Comparison of ENCODE assay signal across 22 cellular contexts in the genomic region with DNA sequence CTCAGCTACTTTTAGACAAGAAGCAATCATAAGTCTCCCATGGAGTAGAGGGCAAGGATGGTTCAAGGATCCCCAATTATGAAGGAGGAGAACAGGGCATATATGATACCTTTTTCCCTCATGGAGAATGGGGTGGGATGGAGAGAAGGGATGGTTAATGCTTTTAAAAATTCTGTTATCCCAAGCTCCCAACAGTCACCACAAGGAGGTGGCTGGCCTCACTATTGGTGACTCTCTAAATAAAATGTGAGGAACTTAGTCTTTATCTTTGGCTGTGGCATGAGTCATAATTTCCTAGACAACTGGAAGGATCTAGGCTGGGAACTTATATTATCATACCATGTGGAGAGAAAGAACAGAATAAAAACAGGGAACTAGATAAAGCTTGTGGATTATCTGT.
A peak's percentile ranks its signal among the peaks of the same experiment; 100 is the strongest.
DNase-seq lines count a peak whose midpoint lies in the region; TF ChIP-seq lines count a peak whose summit lies in the region.
"Had no signal": no experiment of that assay in that cellular context is flagged by ENCODE, and none has a peak within 500 bp of the region (broad histone marks: within the 10 kb centered on the region; RNA-seq: fewer than 3 reads in every experiment).

No MANE protein-coding gene starts in this region.

- H3K4me3 ChIP-seq in brain microvascular endothelial cell (ENCODE audit: low read depth, low read length) = no peak overlapping the region

- DNase-seq in AG20443 (ENCODE audit: low spot score) (peak; percentile 39), HT1080 (ENCODE audit: low read depth) (peak; percentile 38), brain microvascular endothelial cell (peak; percentile 82), kidney tubule cell (ENCODE audit: low spot score) (peak; percentile 32), epidermal melanocyte (ENCODE audit: insufficient read length, low spot score) (no peak), activated gamma-delta T cell treated with Interleukin-2 at 50 U/mL for 16 hours (no peak), COLO829 (ENCODE audit: low spot score) (no peak)
- DNase-seq in activated CD4-positive, alpha-beta memory T cell treated with anti-CD3 and anti-CD28 coated beads, Interleukin-2, amount 10 ng/mL, durations not matched to agents 7 days and 5 days = no peak
- DNase-seq: activated CD4-positive, CD25-positive, alpha-beta regulatory T cell; DMS79; head of caudate nucleus; Kasumi-1; kidney; NCI-H2029; NCI-H748 treated with DMSO at 0.1 percent for 48 hours; RPMI8226; stimulated activated naive B cell treated with anti-CD40 and anti-IgM and Interleukin-4, amounts not matched to agents 10 μg/mL and 1 μg/mL and 100 μg/mL, for 72 hours; T-cell had no signal

- POLR2A ChIA-PET in activated CD4-positive, alpha-beta memory T cell treated with anti-CD3 and anti-CD28 coated beads, Interleukin-2, amount 10 ng/mL, durations not matched to agents 7 days and 5 days (lab: Charles Lee) = no interaction called here

- CTCF ChIA-PET in activated CD4-positive, alpha-beta memory T cell treated with anti-CD3 and anti-CD28 coated beads, Interleukin-2, amount 10 ng/mL, durations not matched to agents 7 days and 5 days (lab: Charles Lee) = no interaction called here

- no peak overlapping the region for H3K27ac ChIP-seq in brain microvascular endothelial cell
- H3K27ac ChIP-seq: C4-2B, HL-60 had no signal

- H3K27me3 ChIP-seq in brain microvascular endothelial cell (replicated peaks) = no peaks in the 10 kb centered on the region

- no peaks in the 10 kb centered on the region for H3K36me3 Mint-ChIP-seq in activated CD4-positive, alpha-beta memory T cell treated with anti-CD3 and anti-CD28 coated beads, Interleukin-2, amount 10 ng/mL, durations not matched to agents 7 days and 5 days (ENCODE audit: low read depth)
- H3K36me3 Mint-ChIP-seq: activated naive CD4-positive, alpha-beta T cell treated with anti-CD3 and anti-CD28 coated beads, Interleukin-2, amount 50 U/mL, for 24 hours; stimulated activated naive B cell treated with anti-CD40 and anti-IgM and Interleukin-4, amounts not matched to agents 10 μg/mL and 1 μg/mL and 100 μg/mL, for 72 hours; T-cell had no signal

- no peaks in the 10 kb centered on the region for H3K36me3 ChIP-seq in brain microvascular endothelial cell (replicated peaks)

- in situ Hi-C loops in brain microvascular endothelial cell (cut with HindIII; ENCODE audit: low pct_ligation_motif_present, low sequenced_read_pairs) = no loop called here

- H3K4me1 Mint-ChIP-seq in activated CD4-positive, alpha-beta memory T cell treated with anti-CD3 and anti-CD28 coated beads, Interleukin-2, amount 10 ng/mL, durations not matched to agents 7 days and 5 days = no peaks in the 10 kb centered on the region
- H3K4me1 Mint-ChIP-seq: activated naive CD4-positive, alpha-beta T cell treated with anti-CD3 and anti-CD28 coated beads, Interleukin-2, amount 50 U/mL, for 24 hours; central memory CD8-positive, alpha-beta T cell; stimulated activated naive B cell treated with anti-CD40 and anti-IgM and Interleukin-4, amounts not matched to agents 10 μg/mL and 1 μg/mL and 100 μg/mL, for 72 hours; T-cell had no signal

- H3K27me3 Mint-ChIP-seq in activated CD4-positive, alpha-beta memory T cell treated with anti-CD3 and anti-CD28 coated beads, Interleukin-2, amount 10 ng/mL, durations not matched to agents 7 days and 5 days = peaks cover 4% of the 10 kb centered on the region

- TF ChIP-seq CTCF in brain microvascular endothelial cell (IDR thresholded peaks at IDR 0.05; ENCODE audit: low read depth, low read length, missing control alignments) = peak; percentile 59

- H3K9me3 Mint-ChIP-seq in activated CD4-positive, alpha-beta memory T cell treated with anti-CD3 and anti-CD28 coated beads, Interleukin-2, amount 10 ng/mL, durations not matched to agents 7 days and 5 days = no peaks in the 10 kb centered on the region
- H3K9me3 Mint-ChIP-seq: activated naive CD4-positive, alpha-beta T cell treated with anti-CD3 and anti-CD28 coated beads, Interleukin-2, amount 50 U/mL, for 24 hours; central memory CD8-positive, alpha-beta T cell; T-cell had no signal

- no peak overlapping the region for H3K27ac Mint-ChIP-seq in activated CD4-positive, alpha-beta memory T cell treated with anti-CD3 and anti-CD28 coated beads, Interleukin-2, amount 10 ng/mL, durations not matched to agents 7 days and 5 days
- H3K27ac Mint-ChIP-seq: activated naive CD4-positive, alpha-beta T cell treated with anti-CD3 and anti-CD28 coated beads, Interleukin-2, amount 50 U/mL, for 24 hours; stimulated activated naive B cell treated with anti-CD40 and anti-IgM and Interleukin-4, amounts not matched to agents 10 μg/mL and 1 μg/mL and 100 μg/mL, for 72 hours; T-cell had no signal

- no peak overlapping the region for H3K4me3 Mint-ChIP-seq in activated CD4-positive, alpha-beta memory T cell treated with anti-CD3 and anti-CD28 coated beads, Interleukin-2, amount 10 ng/mL, durations not matched to agents 7 days and 5 days
- H3K4me3 Mint-ChIP-seq: activated naive CD4-positive, alpha-beta T cell treated with anti-CD3 and anti-CD28 coated beads, Interleukin-2, amount 50 U/mL, for 24 hours; central memory CD8-positive, alpha-beta T cell; stimulated activated naive B cell treated with anti-CD40 and anti-IgM and Interleukin-4, amounts not matched to agents 10 μg/mL and 1 μg/mL and 100 μg/mL, for 72 hours; T-cell had no signal

Comparison
In these comparisons a context has a peak if more than half of its experiments do, and no peak if none do; other contexts are left out.
1. DNase-seq: peak in AG20443 (single experiment), HT1080 (single experiment), brain microvascular endothelial cell (single experiment) and kidney tubule cell (single experiment); none in epidermal melanocyte (single experiment), activated gamma-delta T cell treated with Interleukin-2 at 50 U/mL for 16 hours (single experiment), activated CD4-positive, alpha-beta memory T cell treated with anti-CD3 and anti-CD28 coated beads, Interleukin-2, amount 10 ng/mL, durations not matched to agents 7 days and 5 days (single experiment) and COLO829 (single experiment).